8 cellular contexts compared by ENCODE assay signal in genomic region chr11:126268708-126269579, GRCh38. TPM values are rescaled to one million over a fixed set of nuclear protein-coding genes. Genes with fewer than 3 reads are reported as not detected.
DNase-seq lines count a peak whose midpoint lies in the region; ATAC-seq lines count a peak whose summit lies in the region.

TSS of gene FOXRED1 (plus strand) at chr11:126269154. CDS start at chr11:126269207, 53 bp downstream.
TSS of gene SRPRA (minus strand) at chr11:126268895. CDS start at chr11:126268804, 91 bp downstream.

- DNase-seq in C1 segment of cervical spinal cord (lab: John Stamatoyannopoulos, UW) (peak; percentile 91 to 99 (median 98)), NCI-H748 treated with DMSO at 0.1 percent for 48 hours (lab: John Stamatoyannopoulos, UW) (peak; percentile 87), dedifferentiated amniotic fluid mesenchymal stem cell (ENCODE audit: extremely low spot score) (peak; percentile 99), left lobe of liver (ENCODE audit: low spot score) (peak; percentile 100)
- peak; percentile 99 for DNase-seq in activated CD4-positive, alpha-beta T cell treated with anti-CD3 and anti-CD28 coated beads, Interleukin-2, amount 50 U/mL, for 24 hours (ENCODE audit: low read depth in 1 of 2, low spot score in 1 of 2)
- DNase-seq in stimulated activated CD4-positive, alpha-beta T cell treated with anti-CD3 and anti-CD28 coated beads, Interleukin-2, amount 100 ng/mL, for 4 hours (ENCODE audit: low read depth): peak; percentile 100

- ATAC-seq in GM19372 (IDR thresholded peaks at IDR 0.05; ENCODE audit: low read depth, unreplicated experiment) (peak; percentile 98), HG03558 (IDR thresholded peaks at IDR 0.05; ENCODE audit: extremely low read depth, unreplicated experiment) (peak; percentile 96), left lobe of liver (peak; percentile 94)

RNA-seq across cellular contexts. Expression of gene FOXRED1, which starts in this region (rescaled TPM):
- total RNA-seq in left lobe of liver: 46.0 TPM

RNA-seq across cellular contexts. Expression of gene SRPRA, which starts in this region (rescaled TPM):
- total RNA-seq in left lobe of liver: 149 TPM

Comparison
In these comparisons a context has a peak if more than half of its experiments do, and no peak if none do; other contexts are left out.
1. Peak in every context shown above with its lines: DNase-seq and ATAC-seq.